ENCODE assay signal across 13 cellular contexts in genomic region chr10:84294766-84295447, GRCh38. TPM values are rescaled to one million over a fixed set of nuclear protein-coding genes. Genes with fewer than 3 reads are reported as not detected.
DNase-seq lines count a peak whose midpoint lies in the region; ATAC-seq and FAIRE-seq lines count a peak whose summit lies in the region.
"Had no signal": no experiment of that assay in that cellular context is flagged by ENCODE, and none has a peak within 500 bp of the region (broad histone marks: within the 10 kb centered on the region; RNA-seq: fewer than 3 reads in every experiment).

No MANE protein-coding gene starts in this region.

- FAIRE-seq in small intestine (lab: Jason Lieb, UNC), result no peak

- WGBS in small intestine, 3 donors, result 87 to 94% (median 94%) methylated on average over 1 of the region's 1 CpG

- H3K4me3 ChIP-seq in adipocyte (ENCODE audit: low read length), result no peak overlapping the region
- no peak overlapping the region for H3K4me3 ChIP-seq in small intestine (ENCODE audit: low read depth in 1 of 2, low read length in 2 of 2)
- H3K4me3 ChIP-seq: skin epidermis had no signal

- ATAC-seq in GM18499 (IDR thresholded peaks at IDR 0.05; ENCODE audit: insufficient read depth, unreplicated experiment) (peak; percentile 77), GM19452 (IDR thresholded peaks at IDR 0.05; ENCODE audit: unreplicated experiment) (peak; percentile 75), HG02981 (IDR thresholded peaks at IDR 0.05; ENCODE audit: unreplicated experiment) (peak; percentile 80)

- no peak overlapping the region for H3K9ac ChIP-seq in adipocyte (ENCODE audit: low read length)

- H3K27ac ChIP-seq in small intestine (ENCODE audit: low read depth in 1 of 2, low read length in 1 of 2), result no peak overlapping the region

- H3K9me3 ChIP-seq in adipocyte (ENCODE audit: control insufficient read depth, low read length) (no peaks in the 10 kb centered on the region), small intestine (ENCODE audit: control insufficient read depth, low read depth) (no peaks in the 10 kb centered on the region)

- DNase-seq in adipocyte (ENCODE audit: low read depth) (peak; percentile 14), GDM1 (lab: John Stamatoyannopoulos, UW) (no peak), HPDE6-E6E7 (ENCODE audit: extremely low spot score) (no peak), small intestine (no peak), DMS114 treated with DMSO at 0.1 percent for 48 hours (lab: John Stamatoyannopoulos, UW; ENCODE audit: unreplicated experiment) (no peak)
- DNase-seq: activated gamma-delta T cell; CD4-positive, alpha-beta T cell; HFFc6; NCI-H82 had no signal

- no peaks in the 10 kb centered on the region for H3K4me1 ChIP-seq in adipocyte (ENCODE audit: control insufficient read depth, insufficient read depth, low read length)
- H3K4me1 ChIP-seq in small intestine (ENCODE audit: control insufficient read depth in 2 of 2, insufficient read depth in 1 of 2, low read depth in 1 of 2, low read length in 1 of 2), result no peaks in the 10 kb centered on the region

- H3K27me3 ChIP-seq in adipocyte (replicated peaks; ENCODE audit: control insufficient read depth, insufficient read depth, low read length), result no peaks in the 10 kb centered on the region
- no peaks in the 10 kb centered on the region for H3K27me3 ChIP-seq in small intestine (ENCODE audit: control insufficient read depth in 2 of 2, insufficient read depth in 2 of 2, low read length in 2 of 2)

- H3K36me3 ChIP-seq in adipocyte (ENCODE audit: control insufficient read depth, insufficient read depth, low read length, severe bottlenecking), result no peaks in the 10 kb centered on the region
- no peaks in the 10 kb centered on the region for H3K36me3 ChIP-seq in small intestine (ENCODE audit: control insufficient read depth in 2 of 2, insufficient read depth in 2 of 2, low read length in 2 of 2)

RNA-seq across cellular contexts. Expression of gene CCSER2, which starts 33.5 kb away (rescaled TPM):
- 10 to 100 TPM in 2 of 3 donors, 1 to 10 TPM in 1; 9.8 to 22.8 (median 20.0) TPM for polyA plus RNA-seq in small intestine

RNA-seq across cellular contexts. Expression of gene RGR, which starts 50.1 kb away (rescaled TPM):
- under 1 TPM in 1 of 3 donors, not detected in 2; 0.04 TPM for polyA plus RNA-seq in small intestine

RNA-seq across cellular contexts. Expression of gene LRIT1, which starts 53.6 kb away (rescaled TPM):
- polyA plus RNA-seq in small intestine, result not detected
